11 cellular contexts compared by ENCODE assay signal in genomic region chr1:234631721-234632125, GRCh38. TPM values are rescaled to one million over a fixed set of nuclear protein-coding genes. Genes with fewer than 3 reads are reported as not detected.
DNase-seq lines count a peak whose midpoint lies in the region; ATAC-seq and TF ChIP-seq lines count a peak whose summit lies in the region.
"Had no signal": no experiment of that assay in that cellular context is flagged by ENCODE, and none has a peak within 500 bp of the region (broad histone marks: within the 10 kb centered on the region; RNA-seq: fewer than 3 reads in every experiment).

No MANE protein-coding gene starts in this region.

- H3K4me1 ChIP-seq in endodermal cell (ENCODE audit: control insufficient read depth, insufficient read depth, low read length) = peaks cover 6% of the 10 kb centered on the region
- no peaks in the 10 kb centered on the region for H3K4me1 ChIP-seq in mucosa of descending colon (ENCODE audit: low read depth)

- H3K4me3 Mint-ChIP-seq in endodermal cell (no peak overlapping the region), chondrocyte (ENCODE audit: unreplicated experiment) (no peak overlapping the region)
- H3K4me3 Mint-ChIP-seq: brain had no signal

- H3K36me3 ChIP-seq in endodermal cell (ENCODE audit: control insufficient read depth, insufficient read depth, low read length) (no peaks in the 10 kb centered on the region), mucosa of descending colon (ENCODE audit: low read depth) (no peaks in the 10 kb centered on the region)
- H3K36me3 ChIP-seq: thoracic aorta had no signal

- ATAC-seq in mucosa of descending colon = peak; percentile 30
- no peak for ATAC-seq in HG03045 (IDR thresholded peaks at IDR 0.05; ENCODE audit: unreplicated experiment)
- no peak for ATAC-seq in GM21360 (IDR thresholded peaks at IDR 0.05; ENCODE audit: unreplicated experiment)

- H3K9me3 ChIP-seq in endodermal cell (ENCODE audit: control insufficient read depth, low read length) = no peaks in the 10 kb centered on the region
- H3K9me3 ChIP-seq in mucosa of descending colon = no peaks in the 10 kb centered on the region
- H3K9me3 ChIP-seq: thoracic aorta had no signal

- H3K27ac Mint-ChIP-seq in endodermal cell (no peak overlapping the region), chondrocyte (ENCODE audit: unreplicated experiment) (no peak overlapping the region)

- H3K9ac ChIP-seq in endodermal cell (ENCODE audit: extremely low read depth, low read length, poor library complexity, severe bottlenecking) = no peak overlapping the region

- TF ChIP-seq CTCF in endodermal cell (conservative IDR thresholded peaks at IDR 0.05) (no peak), mucosa of descending colon (IDR thresholded peaks at IDR 0.05) (no peak), chondrocyte (IDR thresholded peaks at IDR 0.05) (no peak)

- H3K4me3 ChIP-seq in endodermal cell (ENCODE audit: low read length) (peak overlapping the region; percentile 44), mucosa of descending colon (no peak overlapping the region)
- H3K4me3 ChIP-seq: thoracic aorta had no signal

- H3K27ac ChIP-seq in endodermal cell (ENCODE audit: low read depth, low read length) = peak overlapping the region; percentile 52
- H3K27ac ChIP-seq: thoracic aorta had no signal

- 75 to 83% methylated on average over 1 of the region's 1 CpG for WGBS in endodermal cell (ENCODE audit: insufficient coverage in 1 of 2, insufficient read length in 1 of 2), 2 experiments

- no peaks in the 10 kb centered on the region for H3K27me3 Mint-ChIP-seq in endodermal cell (ENCODE audit: insufficient read depth)
- no peaks in the 10 kb centered on the region for H3K27me3 Mint-ChIP-seq in chondrocyte (ENCODE audit: low read depth)
- H3K27me3 Mint-ChIP-seq: brain had no signal

- H3K4me1 Mint-ChIP-seq in endodermal cell (peaks cover 9% of the 10 kb centered on the region), chondrocyte (ENCODE audit: low read depth) (peaks cover 21% of the 10 kb centered on the region)

- H3K27me3 ChIP-seq in endodermal cell (ENCODE audit: control insufficient read depth, insufficient read depth, low read length, poor library complexity, severe bottlenecking) = no peaks in the 10 kb centered on the region

- intact Hi-C loops in mucosa of descending colon (cut with DNase I, micrococcal nuclease) = no loop called here

- DNase-seq in COLO829 (ENCODE audit: low spot score) = peak; percentile 84
- DNase-seq in NCI-H226 = peak; percentile 72
- DNase-seq in endodermal cell = no peak
- DNase-seq in mucosa of descending colon = no peak
- DNase-seq in GM19240 (ENCODE audit: insufficient read length, low spot score) = no peak
- no peak for DNase-seq in chondrocyte (ENCODE audit: low spot score)
- DNase-seq: activated CD4-positive, alpha-beta T cell treated with anti-CD3 and anti-CD28 coated beads, Interleukin-2, amount 50 U/mL, for 48 hours had no signal

- H3K36me3 Mint-ChIP-seq in endodermal cell (ENCODE audit: low read depth) (no peaks in the 10 kb centered on the region), chondrocyte (ENCODE audit: low read depth) (no peaks in the 10 kb centered on the region)
- H3K36me3 Mint-ChIP-seq: brain had no signal

- H3K9me3 Mint-ChIP-seq in endodermal cell (no peaks in the 10 kb centered on the region), chondrocyte (ENCODE audit: low read depth) (no peaks in the 10 kb centered on the region)

RNA-seq across cellular contexts. Expression of gene IRF2BP2, which starts 21.7 kb away (rescaled TPM):
- total RNA-seq in endodermal cell = 10 to 100 TPM; 41.6 to 45.7 TPM
- polyA plus RNA-seq in endodermal cell (2013, experiment 1 of 2) = 63.2 TPM
- polyA plus RNA-seq in endodermal cell (2013, experiment 2 of 2) = 56.4 TPM
- total RNA-seq in mucosa of descending colon = 100 to 1,000 TPM; 134 to 180 (median 156) TPM
- total RNA-seq in chondrocyte = 67.9 to 74.4 TPM (median 70.5 TPM) in 3 replicates

Comparison
In these comparisons a context has a peak if more than half of its experiments do, and no peak if none do; other contexts are left out.
1. DNase-seq: peak in COLO829 (single experiment) and NCI-H226 (single experiment); none in endodermal cell (single experiment), mucosa of descending colon (0 of 3), GM19240 (single experiment) and chondrocyte (single experiment).